ENCODE assay signal across 8 cellular contexts in genomic region chr9:38066167-38066906, GRCh38. TPM values are rescaled to one million over a fixed set of nuclear protein-coding genes. Genes with fewer than 3 reads are reported as not detected.
A peak's percentile ranks its signal among the peaks of the same experiment; 100 is the strongest.
DNase-seq lines count a peak whose midpoint lies in the region; ATAC-seq and TF ChIP-seq lines count a peak whose summit lies in the region.

No MANE protein-coding gene starts in this region.

- peak overlapping the region; percentile 93 to 98 for H3K4me3 Mint-ChIP-seq in CD14-positive monocyte
- H3K4me3 Mint-ChIP-seq in natural killer cell treated with Interleukin-12 subunit alpha and Interleukin-12 subunit beta and Interleukin-15 and Interleukin-18, amount 100 ng/mL, for 72 hours: peak overlapping the region; percentile 85

- H3K4me1 Mint-ChIP-seq in CD14-positive monocyte: peaks cover 48% of the 10 kb centered on the region
- peaks cover 9 to 23% of the 10 kb centered on the region in 2 donors for H3K4me1 Mint-ChIP-seq in natural killer cell treated with Interleukin-12 subunit alpha and Interleukin-12 subunit beta and Interleukin-15 and Interleukin-18, amount 100 ng/mL, for 72 hours (ENCODE audit: low read depth in 2 of 2)

- peak overlapping the region; percentile 82 for H3K4me3 ChIP-seq in Loucy (ENCODE audit: low read length, poor library complexity, severe bottlenecking)
- peak overlapping the region; percentile 84 for H3K4me3 ChIP-seq in coronary artery

- no peaks in the 10 kb centered on the region for H3K36me3 ChIP-seq in Loucy (ENCODE audit: insufficient read depth, low read length)

- peaks cover 20 to 33% (median 27%) of the 10 kb centered on the region in 3 donors for H3K27me3 Mint-ChIP-seq in CD14-positive monocyte (ENCODE audit: low read depth in 3 of 3)
- peaks cover 0 to 11% of the 10 kb centered on the region in 2 donors for H3K27me3 Mint-ChIP-seq in natural killer cell treated with Interleukin-12 subunit alpha and Interleukin-12 subunit beta and Interleukin-15 and Interleukin-18, amount 100 ng/mL, for 72 hours

- no peaks in the 10 kb centered on the region for H3K9me3 ChIP-seq in Loucy (ENCODE audit: insufficient read depth, low read depth, low read length)

- no peaks in the 10 kb centered on the region for H4K20me1 ChIP-seq in Loucy (ENCODE audit: insufficient read depth, low read length, poor library complexity, severe bottlenecking)

- H3F3A ChIP-seq in Loucy (ENCODE audit: low read depth): no peaks in the 10 kb centered on the region

- H3K27me3 ChIP-seq in Loucy (ENCODE audit: insufficient read depth, low read length, poor library complexity, severe bottlenecking): no peaks in the 10 kb centered on the region

- H3K36me3 Mint-ChIP-seq in CD14-positive monocyte: peaks cover under 1 to 6% of the 10 kb centered on the region in 2 donors
- H3K36me3 Mint-ChIP-seq in natural killer cell treated with Interleukin-12 subunit alpha and Interleukin-12 subunit beta and Interleukin-15 and Interleukin-18, amount 100 ng/mL, for 72 hours: no peaks in the 10 kb centered on the region

- peaks cover 0 to 4% (median 2%) of the 10 kb centered on the region in 7 donors for H3K9me3 Mint-ChIP-seq in CD14-positive monocyte
- no peaks in the 10 kb centered on the region for H3K9me3 Mint-ChIP-seq in natural killer cell treated with Interleukin-12 subunit alpha and Interleukin-12 subunit beta and Interleukin-15 and Interleukin-18, amount 100 ng/mL, for 72 hours

- peak overlapping the region; percentile 78 for H3K4me2 ChIP-seq in Loucy (ENCODE audit: low read depth, low read length, poor library complexity, severe bottlenecking)

- no peak for TF ChIP-seq CTCF in CD14-positive monocyte (IDR thresholded peaks at IDR 0.05)
- no peak for TF ChIP-seq CTCF in Loucy (conservative IDR thresholded peaks at IDR 0.05; ENCODE audit: low read length)
- no peak for TF ChIP-seq CTCF in coronary artery (IDR thresholded peaks at IDR 0.05)

- H2AFZ ChIP-seq in Loucy (ENCODE audit: low read length): no peak overlapping the region

- H3K79me2 ChIP-seq in Loucy (ENCODE audit: insufficient read depth, low read length): no peaks in the 10 kb centered on the region

- intact Hi-C loops in CD14-positive monocyte (cut with micrococcal nuclease): loop anchor here (5.0 to 10.0 kb wide), 6 partner anchors 52 to 154 kb away; no protein-coding TSS in a partner anchor

- no peak for DNase-seq in CD14-positive monocyte (ENCODE audit: low spot score)
- DNase-seq in coronary artery (ENCODE audit: low spot score): no peak
- no peak for DNase-seq in natural killer cell treated with Interleukin-12 subunit alpha and Interleukin-12 subunit beta and Interleukin-15 and Interleukin-18, amount 100 ng/mL, for 72 hours (ENCODE audit: low spot score)
- no peak for DNase-seq in NCI-H748 (lab: John Stamatoyannopoulos, UW; ENCODE audit: unreplicated experiment)

- H3K27ac Mint-ChIP-seq in CD14-positive monocyte: peak overlapping the region in 2 of 7 donors; percentile 46 to 78
- no peak overlapping the region for H3K27ac Mint-ChIP-seq in natural killer cell treated with Interleukin-12 subunit alpha and Interleukin-12 subunit beta and Interleukin-15 and Interleukin-18, amount 100 ng/mL, for 72 hours

- no peaks in the 10 kb centered on the region for H3K9me2 ChIP-seq in Loucy (replicated peaks; ENCODE audit: low read depth, low read length)

- peak overlapping the region; percentile 83 to 90 for H3K27ac ChIP-seq in coronary artery

- no peak overlapping the region for H3K9ac ChIP-seq in Loucy (ENCODE audit: low read depth, low read length, poor library complexity, severe bottlenecking)

- ATAC-seq in natural killer cell treated with Interleukin-12 subunit alpha and Interleukin-12 subunit beta and Interleukin-15 and Interleukin-18, amount 100 ng/mL, for 72 hours: no peak
- ATAC-seq in HG03521 (IDR thresholded peaks at IDR 0.05; ENCODE audit: unreplicated experiment): no peak
- ATAC-seq in GM18517 (IDR thresholded peaks at IDR 0.05; ENCODE audit: unreplicated experiment): no peak
- ATAC-seq in GM19023 (IDR thresholded peaks at IDR 0.05; ENCODE audit: unreplicated experiment): no peak

- H3K4me1 ChIP-seq in Loucy (ENCODE audit: insufficient read depth, low read length, poor library complexity, severe bottlenecking): peaks cover 17% of the 10 kb centered on the region

RNA-seq across cellular contexts. Expression of gene SHB, which starts 2.7 kb away (rescaled TPM):
- polyA plus RNA-seq in CD14-positive monocyte: under 1 TPM; 0.27 to 0.31 TPM
- total RNA-seq in natural killer cell treated with Interleukin-12 subunit alpha and Interleukin-12 subunit beta and Interleukin-15 and Interleukin-18, amount 100 ng/mL, for 72 hours: 1 to 10 TPM in 1 of 2 donors, under 1 TPM in 1; 0.14 to 1.6 TPM
